Comparison of ENCODE assay signal across 8 cellular contexts in the genomic region with DNA sequence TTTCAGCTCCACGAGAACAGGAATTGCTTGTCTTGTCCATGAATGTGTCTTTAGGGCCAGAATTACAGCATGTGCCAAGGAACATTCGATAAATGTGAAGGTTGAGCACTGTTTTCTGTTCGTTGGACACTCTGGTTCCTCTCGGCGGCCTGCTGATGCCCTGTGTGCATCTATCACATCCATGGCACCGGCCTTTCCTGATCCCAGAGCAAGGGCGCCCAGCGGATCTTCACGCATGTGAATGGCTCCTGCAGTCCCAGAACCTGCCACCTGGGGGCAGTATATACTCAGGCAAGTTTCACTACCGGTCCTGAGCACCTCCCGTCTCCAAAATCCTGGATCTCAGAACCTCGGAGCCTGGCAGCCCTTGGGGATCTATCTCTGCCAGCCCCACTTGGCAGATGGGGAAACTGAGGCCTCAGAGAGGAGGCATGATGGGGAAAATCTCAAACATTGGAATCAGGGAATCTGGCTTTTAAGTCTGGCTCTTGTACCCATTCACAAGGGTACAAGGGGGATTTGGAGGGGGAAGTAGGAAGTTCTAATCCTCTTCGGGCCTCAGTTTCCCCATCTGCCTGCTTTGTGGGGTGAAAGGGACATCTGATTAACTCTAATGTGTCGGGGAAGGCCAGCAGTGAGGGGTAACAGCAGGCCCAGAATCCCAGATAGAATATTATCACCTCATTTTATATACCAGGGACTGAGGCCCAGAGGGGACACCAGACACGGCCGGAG. TPM values are rescaled to one million over a fixed set of nuclear protein-coding genes. Genes with fewer than 3 reads are reported as not detected.
DNase-seq lines count a peak whose midpoint lies in the region; ATAC-seq and TF ChIP-seq lines count a peak whose summit lies in the region.

No MANE protein-coding gene starts in this region.

- peaks cover 0 to 11% (median 0%) of the 10 kb centered on the region in 7 donors for H3K4me1 Mint-ChIP-seq in naive thymus-derived CD4-positive, alpha-beta T cell
- peaks cover 8% of the 10 kb centered on the region for H3K4me1 Mint-ChIP-seq in stimulated activated effector memory CD8-positive, alpha-beta T cell treated with anti-CD3 and anti-CD28 coated beads, Interleukin-12 subunit alpha, Interleukin-12 subunit beta, amount 100 ng/mL, for 72 hours

- H3K27me3 Mint-ChIP-seq in naive thymus-derived CD4-positive, alpha-beta T cell: peaks cover 17 to 25% (median 23%) of the 10 kb centered on the region in 5 donors

- H3K4me3 ChIP-seq in Jurkat, Clone E6-1 (ENCODE audit: low read length): no peak overlapping the region
- no peak overlapping the region for H3K4me3 ChIP-seq in OCI-LY7 (ENCODE audit: low read depth, low read length, poor library complexity, severe bottlenecking)
- H3K4me3 ChIP-seq in naive thymus-derived CD4-positive, alpha-beta T cell (ENCODE audit: low read length): no peak overlapping the region

- peaks cover 9% of the 10 kb centered on the region for H3K4me1 ChIP-seq in OCI-LY7 (ENCODE audit: insufficient read depth, low read length, poor library complexity, severe bottlenecking)
- no peaks in the 10 kb centered on the region for H3K4me1 ChIP-seq in naive thymus-derived CD4-positive, alpha-beta T cell (ENCODE audit: control insufficient read depth in 2 of 2, insufficient read depth in 2 of 2, low read length in 2 of 2)

- H3K27ac ChIP-seq in OCI-LY7 (ENCODE audit: low read depth, low read length, poor library complexity, severe bottlenecking): no peak overlapping the region
- no peak overlapping the region for H3K27ac ChIP-seq in naive thymus-derived CD4-positive, alpha-beta T cell (ENCODE audit: low read depth, low read length)

- in situ Hi-C loops in Caki2 (cut with HindIII; ENCODE audit: low pct_unique_long_range_greater_than_20kb, low sequenced_read_pairs): no loop called here

- H3K36me3 Mint-ChIP-seq in naive thymus-derived CD4-positive, alpha-beta T cell: no peaks in the 10 kb centered on the region
- H3K36me3 Mint-ChIP-seq in stimulated activated effector memory CD8-positive, alpha-beta T cell treated with anti-CD3 and anti-CD28 coated beads, Interleukin-12 subunit alpha, Interleukin-12 subunit beta, amount 100 ng/mL, for 72 hours: no peaks in the 10 kb centered on the region

- intact Hi-C loops in OCI-LY7 (cut with micrococcal nuclease; ENCODE audit: unreplicated experiment): loop anchor here (1.0 to 5.0 kb wide), 4 partner anchors 274 to 451 kb away; no protein-coding TSS in a partner anchor
- intact Hi-C loops in naive thymus-derived CD4-positive, alpha-beta T cell (cut with micrococcal nuclease): loop anchor here (1.0 to 5.0 kb wide), 10 partner anchors 274 to 561 kb away; no protein-coding TSS in a partner anchor

- no peaks in the 10 kb centered on the region for H3K9me2 ChIP-seq in OCI-LY7 (ENCODE audit: insufficient read depth, low read length)

- no peaks in the 10 kb centered on the region for H3K9me3 ChIP-seq in OCI-LY7 (ENCODE audit: low read length)
- no peaks in the 10 kb centered on the region for H3K9me3 ChIP-seq in naive thymus-derived CD4-positive, alpha-beta T cell (ENCODE audit: control insufficient read depth in 2 of 3, low read length in 3 of 3)

- H3K4me3 Mint-ChIP-seq in naive thymus-derived CD4-positive, alpha-beta T cell: peak overlapping the region in 1 of 10 donors; percentile 33
- no peak overlapping the region for H3K4me3 Mint-ChIP-seq in stimulated activated effector memory CD8-positive, alpha-beta T cell treated with anti-CD3 and anti-CD28 coated beads, Interleukin-12 subunit alpha, Interleukin-12 subunit beta, amount 100 ng/mL, for 72 hours

- H3K9me3 Mint-ChIP-seq in naive thymus-derived CD4-positive, alpha-beta T cell: no peaks in the 10 kb centered on the region
- H3K9me3 Mint-ChIP-seq in stimulated activated effector memory CD8-positive, alpha-beta T cell treated with anti-CD3 and anti-CD28 coated beads, Interleukin-12 subunit alpha, Interleukin-12 subunit beta, amount 100 ng/mL, for 72 hours: no peaks in the 10 kb centered on the region

- no peak overlapping the region for H2AFZ ChIP-seq in OCI-LY7 (ENCODE audit: low read length)

- H3K4me2 ChIP-seq in OCI-LY7 (ENCODE audit: low read length): no peak overlapping the region

- no peaks in the 10 kb centered on the region for H3K79me2 ChIP-seq in OCI-LY7 (ENCODE audit: insufficient read depth, low read depth, low read length)

- no peaks in the 10 kb centered on the region for H4K20me1 ChIP-seq in OCI-LY7 (ENCODE audit: insufficient read depth, low read length)

- TF ChIP-seq CTCF in OCI-LY7 (conservative IDR thresholded peaks at IDR 0.05; ENCODE audit: low read length): peak; percentile 99

- no peaks in the 10 kb centered on the region for H3K36me3 ChIP-seq in OCI-LY7 (ENCODE audit: insufficient read depth, low read length)
- no peaks in the 10 kb centered on the region for H3K36me3 ChIP-seq in naive thymus-derived CD4-positive, alpha-beta T cell (ENCODE audit: control insufficient read depth in 2 of 3, insufficient read depth in 3 of 3, low read length in 3 of 3)

- BruUV-seq in OCI-LY7 (replicated peaks; lab: Mats Ljungman, UMichigan): no TSS peak

- peak; percentile 45 for ATAC-seq in naive thymus-derived CD4-positive, alpha-beta T cell
- ATAC-seq in stimulated activated effector memory CD8-positive, alpha-beta T cell treated with anti-CD3 and anti-CD28 coated beads, Interleukin-12 subunit alpha, Interleukin-12 subunit beta, amount 100 ng/mL, for 72 hours: peak; percentile 37
- ATAC-seq in HG03025 (IDR thresholded peaks at IDR 0.05; ENCODE audit: low FRiP score, unreplicated experiment): no peak

- H3K27ac Mint-ChIP-seq in naive thymus-derived CD4-positive, alpha-beta T cell: peak overlapping the region in 2 of 9 donors; percentile 21 to 46
- no peak overlapping the region for H3K27ac Mint-ChIP-seq in stimulated activated effector memory CD8-positive, alpha-beta T cell treated with anti-CD3 and anti-CD28 coated beads, Interleukin-12 subunit alpha, Interleukin-12 subunit beta, amount 100 ng/mL, for 72 hours

- DNase-seq in Caki2 (ENCODE audit: low read depth): peak; percentile 75
- DNase-seq in Jurkat, Clone E6-1 (ENCODE audit: low read depth, low spot score): peak; percentile 62
- peak; percentile 84 for DNase-seq in OCI-LY7 (ENCODE audit: low spot score)
- DNase-seq in activated T-cell treated with anti-CD3 and anti-CD28 coated beads for 1 hour (ENCODE audit: low read depth): peak; percentile 92
- DNase-seq in erythroblast (lab: John Stamatoyannopoulos, UW): peak; percentile 78 to 91
- DNase-seq in naive thymus-derived CD4-positive, alpha-beta T cell: peak; percentile 64 to 91 (median 77)
- peak; percentile 93 to 97 for DNase-seq in stimulated activated effector memory CD8-positive, alpha-beta T cell treated with anti-CD3 and anti-CD28 coated beads, Interleukin-12 subunit alpha, Interleukin-12 subunit beta, amount 100 ng/mL, for 72 hours (ENCODE audit: low spot score in 2 of 2)

- POLR2A ChIA-PET in OCI-LY7 (lab: Charles Lee): interaction anchor here (1.0 kb wide), 1 partner anchor 76 kb away, joined by 7 read pairs; no protein-coding TSS in a partner anchor
- POLR2A ChIA-PET in naive thymus-derived CD4-positive, alpha-beta T cell (lab: Charles Lee): interaction anchor here (0.6 kb wide), 1 partner anchor 1458 kb away, joined by 5 read pairs; no protein-coding TSS in a partner anchor

- TF ChIP-seq POLR2A in erythroblast (IDR thresholded peaks at IDR 0.05; ENCODE audit: low read length): no peak

- CTCF ChIA-PET in OCI-LY7 (lab: Charles Lee; ENCODE audit: unreplicated experiment): interaction anchor here (0.5 kb wide), 1 partner anchor 14 kb away, joined by 3 read pairs; no protein-coding TSS in a partner anchor
- CTCF ChIA-PET in naive thymus-derived CD4-positive, alpha-beta T cell (lab: Charles Lee): interaction anchor here (0.6 to 4.3 kb wide), 9 partner anchors 42 to 563 kb away, joined by 3 to 51 read pairs (median 3); no protein-coding TSS in a partner anchor

- H3K27me3 ChIP-seq in naive thymus-derived CD4-positive, alpha-beta T cell (ENCODE audit: control insufficient read depth in 2 of 2, insufficient read depth in 2 of 2, low read length in 2 of 2): no peaks in the 10 kb centered on the region

RNA-seq across cellular contexts. Expression of a gene that starts 4.3 kb away (rescaled TPM):
- 44.8 and 46.7 TPM in 2 replicates for total RNA-seq in Caki2 (2014; rRNA removed; shearing (Covaris generic); ENCODE audit: low replicate concordance)
- 7.5 TPM for polyA plus RNA-seq in Jurkat, Clone E6-1 (2012; ENCODE audit: insufficient read depth, insufficient read length)
- 31.0 and 47.6 TPM in 2 replicates for total RNA-seq in OCI-LY7 (2014; rRNA removed; shearing (Covaris generic))
- 48.2 and 48.4 TPM in 2 replicates for total RNA-seq in OCI-LY7 (2022)
- total RNA-seq in naive thymus-derived CD4-positive, alpha-beta T cell: 100 to 1,000 TPM in 1 of 5 experiments, 10 to 100 TPM in 4; 27.8 to 201 (median 40.9) TPM
- 10 to 100 TPM; 12.8 to 14.4 TPM for polyA plus RNA-seq in naive thymus-derived CD4-positive, alpha-beta T cell

RNA-seq across cellular contexts. Expression of a gene that starts 32.8 kb away (rescaled TPM):
- total RNA-seq in Caki2 (2014; rRNA removed; shearing (Covaris generic); ENCODE audit: low replicate concordance): 31.7 and 34.1 TPM in 2 replicates
- 39.7 TPM for polyA plus RNA-seq in Jurkat, Clone E6-1 (2012; ENCODE audit: insufficient read depth, insufficient read length)
- 12.0 and 25.9 TPM in 2 replicates for total RNA-seq in OCI-LY7 (2014; rRNA removed; shearing (Covaris generic))
- 19.5 and 22.0 TPM in 2 replicates for total RNA-seq in OCI-LY7 (2022)
- 10 to 100 TPM; 16.0 to 27.6 (median 20.8) TPM for total RNA-seq in naive thymus-derived CD4-positive, alpha-beta T cell
- polyA plus RNA-seq in naive thymus-derived CD4-positive, alpha-beta T cell: 10 to 100 TPM; 18.1 to 29.3 TPM
